Comparison of ENCODE assay signal across 17 cellular contexts in genomic region chr7:26779978-26780595, GRCh38.
DNase-seq lines count a peak whose midpoint lies in the region; ATAC-seq and TF ChIP-seq lines count a peak whose summit lies in the region.
"Had no signal": no experiment of that assay in that cellular context is flagged by ENCODE, and none has a peak within 500 bp of the region (broad histone marks: within the 10 kb centered on the region; RNA-seq: fewer than 3 reads in every experiment).

No MANE protein-coding gene starts in this region.

- DNase-seq in COLO829 (ENCODE audit: low spot score), result peak; percentile 35
- DNase-seq in foreskin melanocyte, result peak; percentile 25
- no peak for DNase-seq in T-cell
- DNase-seq in GM13976 (ENCODE audit: low spot score), result no peak
- DNase-seq: AML-193; CD4-positive, alpha-beta T cell; CD8-positive, alpha-beta T cell; COR-L47; DMS79 treated with DMSO at 0.1 percent for 48 hours; GF-D8 had no signal

- H3K9me3 Mint-ChIP-seq in T-cell, result peaks cover 0 to 6% (median 0%) of the 10 kb centered on the region in 3 donors
- H3K9me3 Mint-ChIP-seq: CD4-positive, alpha-beta T cell; CD8-positive, alpha-beta T cell had no signal

- H3K4me1 ChIP-seq in HEK293 (ENCODE audit: control insufficient read depth, insufficient read depth, low read length) (no peaks in the 10 kb centered on the region), gastroesophageal sphincter (no peaks in the 10 kb centered on the region)
- H3K4me1 ChIP-seq: A549; BLaER1 treated with 17β-estradiol and CSF1 and Interleukin-3, amounts not matched to agents 10 nM and 100 nM had no signal

- no peaks in the 10 kb centered on the region for H3K4me1 Mint-ChIP-seq in T-cell
- H3K4me1 Mint-ChIP-seq: B cell had no signal

- CTCF ChIA-PET in HEK293 (lab: Yijun Ruan, JAX) (interaction anchor here (0.6 to 1.2 kb wide), 4 partner anchors 9 to 410 kb away, joined by 3 to 4 read pairs (median 3); no protein-coding TSS in a partner anchor), T-cell (lab: Charles Lee) (no interaction called here)

- H3K27ac Mint-ChIP-seq in T-cell, result no peak overlapping the region
- H3K27ac Mint-ChIP-seq: B cell; CD4-positive, alpha-beta T cell; CD8-positive, alpha-beta T cell had no signal

- no peaks in the 10 kb centered on the region for H3K36me3 ChIP-seq in HEK293 (ENCODE audit: control insufficient read depth in 2 of 2, insufficient read depth in 1 of 2, low read length in 2 of 2)
- H3K36me3 ChIP-seq in gastroesophageal sphincter, result no peaks in the 10 kb centered on the region
- H3K36me3 ChIP-seq: BLaER1 treated with 17β-estradiol and CSF1 and Interleukin-3, amounts not matched to agents 10 nM and 100 nM had no signal

- in situ Hi-C loops in GM13976 (cut with MboI; ENCODE audit: low sequenced_read_pairs, unreplicated experiment), result no loop called here

- 100% methylated on average over 1 of the region's 1 CpG for WGBS in gastroesophageal sphincter (ENCODE audit: low coverage in 1 of 2), 2 donors

- ATAC-seq in gastroesophageal sphincter (no peak), T-cell (replicated peaks in 1 of 4) (no peak)
- ATAC-seq: A549; CD8-positive, alpha-beta T cell had no signal

- peaks cover 0 to 3% of the 10 kb centered on the region in 2 donors for H3K27me3 Mint-ChIP-seq in T-cell
- H3K27me3 Mint-ChIP-seq: B cell; CD4-positive, alpha-beta T cell had no signal

- H3K9me3 ChIP-seq in HEK293 (ENCODE audit: control insufficient read depth, insufficient read depth, low read depth, low read length) (no peaks in the 10 kb centered on the region), gastroesophageal sphincter (no peaks in the 10 kb centered on the region)
- H3K9me3 ChIP-seq: A549; BLaER1 treated with 17β-estradiol and CSF1 and Interleukin-3, amounts not matched to agents 10 nM and 100 nM had no signal

- TF ChIP-seq CTCF in HEK293 (tag by site-specific recombination; IDR thresholded peaks at IDR 0.05) (no peak), gastroesophageal sphincter (IDR thresholded peaks at IDR 0.05) (no peak), GM13976 (IDR thresholded peaks at IDR 0.05; ENCODE audit: borderline replicate concordance, control extremely low read depth, extremely low read depth, insufficient read depth, missing control alignments) (no peak)

- no peak overlapping the region for H3K4me3 Mint-ChIP-seq in T-cell
- H3K4me3 Mint-ChIP-seq: B cell; CD4-positive, alpha-beta T cell; CD8-positive, alpha-beta T cell had no signal

- H3K36me3 Mint-ChIP-seq in T-cell, result peaks cover 6% of the 10 kb centered on the region
- H3K36me3 Mint-ChIP-seq: CD8-positive, alpha-beta T cell had no signal

- H3K27ac ChIP-seq in HEK293 (ENCODE audit: extremely low read depth, low read depth, low read length) (no peak overlapping the region), gastroesophageal sphincter (no peak overlapping the region)
- H3K27ac ChIP-seq: 22Rv1; A549; BLaER1 treated with 17β-estradiol and CSF1 and Interleukin-3, amounts not matched to agents 10 nM and 100 nM; C4-2B had no signal

- no peaks in the 10 kb centered on the region for H3K27me3 ChIP-seq in gastroesophageal sphincter
- H3K27me3 ChIP-seq: BLaER1 treated with 17β-estradiol and CSF1 and Interleukin-3, amounts not matched to agents 10 nM and 100 nM had no signal

- TF ChIP-seq POLR2A in gastroesophageal sphincter (IDR thresholded peaks at IDR 0.05), result no peak

- POLR2A ChIA-PET in HEK293 (lab: Yijun Ruan, JAX) (interaction anchor here (1.5 kb wide), 1 partner anchor 8 kb away, joined by 3 read pairs; no protein-coding TSS in a partner anchor), T-cell (lab: Charles Lee) (no interaction called here)

- H3K4me3 ChIP-seq in HEK293 (ENCODE audit: low read depth, low read length), result no peak overlapping the region
- no peak overlapping the region for H3K4me3 ChIP-seq in gastroesophageal sphincter
- H3K4me3 ChIP-seq: A549; BLaER1 treated with 17β-estradiol and CSF1 and Interleukin-3, amounts not matched to agents 10 nM and 100 nM had no signal

- no peak for TF ChIP-seq EP300 in gastroesophageal sphincter (IDR thresholded peaks at IDR 0.05)

TF ChIP-seq in HEK293, 187 proteins besides CTCF, POLR2A, EP300 and RAD21:
- TF ChIP-seq, protein P1, sequence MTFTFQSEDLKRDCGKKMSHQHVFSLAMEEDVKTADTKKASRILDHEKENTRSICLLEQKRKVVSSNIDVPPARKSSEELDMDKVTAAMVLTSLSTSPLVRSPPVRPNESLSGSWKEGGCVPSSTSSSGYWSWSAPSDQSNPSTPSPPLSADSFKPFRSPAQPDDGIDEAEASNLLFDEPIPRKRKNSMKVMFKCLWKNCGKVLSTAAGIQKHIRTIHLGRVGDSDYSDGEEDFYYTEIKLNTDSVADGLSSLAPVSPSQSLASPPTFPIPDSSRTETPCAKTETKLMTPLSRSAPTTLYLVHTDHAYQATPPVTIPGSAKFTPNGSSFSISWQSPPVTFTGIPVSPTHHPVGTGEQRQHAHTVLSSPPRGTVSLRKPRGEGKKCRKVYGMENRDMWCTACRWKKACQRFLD (tag by site-specific recombination; IDR thresholded peaks at IDR 0.05), result no peak
- TF ChIP-seq, protein P2, sequence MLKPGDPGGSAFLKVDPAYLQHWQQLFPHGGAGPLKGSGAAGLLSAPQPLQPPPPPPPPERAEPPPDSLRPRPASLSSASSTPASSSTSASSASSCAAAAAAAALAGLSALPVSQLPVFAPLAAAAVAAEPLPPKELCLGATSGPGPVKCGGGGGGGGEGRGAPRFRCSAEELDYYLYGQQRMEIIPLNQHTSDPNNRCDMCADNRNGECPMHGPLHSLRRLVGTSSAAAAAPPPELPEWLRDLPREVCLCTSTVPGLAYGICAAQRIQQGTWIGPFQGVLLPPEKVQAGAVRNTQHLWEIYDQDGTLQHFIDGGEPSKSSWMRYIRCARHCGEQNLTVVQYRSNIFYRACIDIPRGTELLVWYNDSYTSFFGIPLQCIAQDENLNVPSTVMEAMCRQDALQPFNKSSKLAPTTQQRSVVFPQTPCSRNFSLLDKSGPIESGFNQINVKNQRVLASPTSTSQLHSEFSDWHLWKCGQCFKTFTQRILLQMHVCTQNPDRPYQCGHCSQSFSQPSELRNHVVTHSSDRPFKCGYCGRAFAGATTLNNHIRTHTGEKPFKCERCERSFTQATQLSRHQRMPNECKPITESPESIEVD (tag by site-specific recombination; IDR thresholded peaks at IDR 0.05), result 0 out of 2 replicates have a peak, but pooled peaks have one; percentile 24
- TF ChIP-seq ZNF596 (tag by site-specific recombination; IDR thresholded peaks at IDR 0.05) (no peak), ZNF664 (tag by site-specific recombination; IDR thresholded peaks at IDR 0.05) (peak; percentile 96)

Comparison
In these comparisons a context has a peak if more than half of its experiments do, and no peak if none do; other contexts are left out.
1. DNase-seq: peak in COLO829 (single experiment) and foreskin melanocyte (single experiment); none in T-cell (0 of 34) and GM13976 (single experiment).